Comparison of ENCODE assay signal across 10 cellular contexts in the genomic region with DNA sequence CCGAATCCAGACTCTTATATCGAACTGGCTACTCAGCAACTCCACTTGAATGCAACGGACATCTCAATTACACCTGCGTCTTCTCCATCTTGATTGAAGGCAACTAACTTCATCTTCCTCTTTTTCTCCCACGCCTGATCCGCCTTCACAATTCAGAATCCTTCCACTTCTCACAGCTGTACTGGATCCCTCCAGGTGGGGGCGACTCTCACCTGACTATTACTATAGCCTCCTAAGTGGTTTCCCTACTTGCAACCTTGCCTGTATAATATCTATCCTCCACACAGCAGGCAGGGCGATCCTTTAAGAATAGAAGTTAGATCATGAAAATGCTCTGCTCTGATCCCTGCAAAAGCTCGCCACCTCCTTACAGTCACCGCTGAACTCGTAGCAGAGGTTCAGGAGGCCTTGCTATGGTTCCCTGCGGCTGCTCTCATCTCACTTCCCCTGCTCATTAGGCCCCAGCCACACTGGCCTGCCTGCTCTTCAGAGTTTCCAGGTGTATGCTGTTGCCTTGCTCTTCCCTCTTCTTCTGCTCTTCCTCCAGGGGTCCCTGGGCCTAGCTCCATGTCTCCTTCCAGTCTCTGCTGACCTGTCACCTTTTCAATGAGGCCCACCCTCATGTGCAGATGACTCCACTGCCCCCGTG. TPM values are rescaled to one million over a fixed set of nuclear protein-coding genes. Genes with fewer than 3 reads are reported as not detected.
DNase-seq lines count a peak whose midpoint lies in the region; ATAC-seq and TF ChIP-seq lines count a peak whose summit lies in the region.
"Had no signal": no experiment of that assay in that cellular context is flagged by ENCODE, and none has a peak within 500 bp of the region (broad histone marks: within the 10 kb centered on the region; RNA-seq: fewer than 3 reads in every experiment).

No MANE protein-coding gene starts in this region.

- no peaks in the 10 kb centered on the region for H3K36me3 Mint-ChIP-seq in activated CD4-positive, alpha-beta T cell treated with anti-CD3 and anti-CD28 coated beads, Interleukin-2, amount 10 ng/mL, durations not matched to agents 24 days and 14 days (ENCODE audit: low read depth)
- H3K36me3 Mint-ChIP-seq in activated CD4-positive, alpha-beta memory T cell treated with anti-CD3 and anti-CD28 coated beads for 36 hours, result no peaks in the 10 kb centered on the region
- H3K36me3 Mint-ChIP-seq in T-helper 17 cell (ENCODE audit: low read depth), result peaks cover 4% of the 10 kb centered on the region

- ATAC-seq in T-helper 17 cell, result no peak
- ATAC-seq in HG03457 (IDR thresholded peaks at IDR 0.05; ENCODE audit: unreplicated experiment), result no peak

- H3K9ac ChIP-seq in Loucy (ENCODE audit: low read depth, low read length, poor library complexity, severe bottlenecking) (no peak overlapping the region), neuronal stem cell (ENCODE audit: low read depth, low read length, poor library complexity) (no peak overlapping the region)

- intact Hi-C loops in activated CD4-positive, alpha-beta T cell treated with anti-CD3 and anti-CD28 coated beads, Interleukin-2, amount 10 ng/mL, durations not matched to agents 24 days and 14 days (cut with micrococcal nuclease), result no loop called here
- intact Hi-C loops in activated CD4-positive, alpha-beta memory T cell treated with anti-CD3 and anti-CD28 coated beads for 36 hours (cut with micrococcal nuclease), result loop anchor here (2.0 to 10.0 kb wide), 2 partner anchors 130 to 214 kb away; no protein-coding TSS in a partner anchor

- H3K27me3 ChIP-seq in Loucy (ENCODE audit: insufficient read depth, low read length, poor library complexity, severe bottlenecking) (no peaks in the 10 kb centered on the region), neuronal stem cell (ENCODE audit: control insufficient read depth in 3 of 3, insufficient read depth in 3 of 3, low read depth in 1 of 3, low read length in 3 of 3) (no peaks in the 10 kb centered on the region)
- H3K27me3 ChIP-seq: dorsolateral prefrontal cortex had no signal

- no peak overlapping the region for H3K4ac ChIP-seq in neuronal stem cell (ENCODE audit: low read length)

- H3F3A ChIP-seq in Loucy (ENCODE audit: low read depth), result no peaks in the 10 kb centered on the region

- no peak overlapping the region for H2BK15ac ChIP-seq in neuronal stem cell (ENCODE audit: low read length)

- peak; percentile 72 for TF ChIP-seq CTCF in Loucy (conservative IDR thresholded peaks at IDR 0.05; ENCODE audit: low read length)

- POLR2A ChIA-PET in activated CD4-positive, alpha-beta memory T cell treated with anti-CD3 and anti-CD28 coated beads for 36 hours (lab: Charles Lee), result no interaction called here

- H3K4me3 ChIP-seq in Loucy (ENCODE audit: low read length, poor library complexity, severe bottlenecking) (no peak overlapping the region), neuronal stem cell (ENCODE audit: low read length in 2 of 2) (no peak overlapping the region)
- H3K4me3 ChIP-seq: dorsolateral prefrontal cortex had no signal

- peak overlapping the region; percentile 5 for H3K18ac ChIP-seq in neuronal stem cell (ENCODE audit: low read length)

- H2AFZ ChIP-seq in Loucy (ENCODE audit: low read length) (no peak overlapping the region), neuronal stem cell (ENCODE audit: low read length) (peak overlapping the region; percentile 15)

- H3K9me2 ChIP-seq in Loucy (replicated peaks; ENCODE audit: low read depth, low read length), result no peaks in the 10 kb centered on the region

- H3K27me3 Mint-ChIP-seq in activated CD4-positive, alpha-beta T cell treated with anti-CD3 and anti-CD28 coated beads, Interleukin-2, amount 10 ng/mL, durations not matched to agents 24 days and 14 days, result peaks cover 3% of the 10 kb centered on the region
- peaks cover 12% of the 10 kb centered on the region for H3K27me3 Mint-ChIP-seq in activated CD4-positive, alpha-beta memory T cell treated with anti-CD3 and anti-CD28 coated beads for 36 hours
- peaks cover 22% of the 10 kb centered on the region for H3K27me3 Mint-ChIP-seq in T-helper 17 cell
- H3K27me3 Mint-ChIP-seq: activated B cell treated with CpG ODN at 0.5 μM for 24 hours had no signal

- CTCF ChIA-PET in activated CD4-positive, alpha-beta memory T cell treated with anti-CD3 and anti-CD28 coated beads for 36 hours (lab: Charles Lee), result interaction anchor here (1.2 to 1.5 kb wide), 2 partner anchors 9 to 16 kb away, joined by 3 read pairs; no protein-coding TSS in a partner anchor

- H3K9me3 ChIP-seq in Loucy (ENCODE audit: insufficient read depth, low read depth, low read length), result no peaks in the 10 kb centered on the region
- H3K9me3 ChIP-seq in neuronal stem cell (replicated peaks in 1 of 2; ENCODE audit: control insufficient read depth in 2 of 2, insufficient read depth in 1 of 2, low read depth in 1 of 2, low read length in 2 of 2), result no peaks in the 10 kb centered on the region
- H3K9me3 ChIP-seq in T-helper 17 cell (ENCODE audit: control insufficient read depth, low read length, poor library complexity, severe bottlenecking), result no peaks in the 10 kb centered on the region

- no peak overlapping the region for H3K4me3 Mint-ChIP-seq in activated CD4-positive, alpha-beta T cell treated with anti-CD3 and anti-CD28 coated beads, Interleukin-2, amount 10 ng/mL, durations not matched to agents 24 days and 14 days
- no peak overlapping the region for H3K4me3 Mint-ChIP-seq in activated CD4-positive, alpha-beta memory T cell treated with anti-CD3 and anti-CD28 coated beads for 36 hours
- H3K4me3 Mint-ChIP-seq in T-helper 17 cell, result no peak overlapping the region
- H3K4me3 Mint-ChIP-seq: activated B cell treated with CpG ODN at 0.5 μM for 24 hours had no signal

- H3K27ac Mint-ChIP-seq in activated CD4-positive, alpha-beta T cell treated with anti-CD3 and anti-CD28 coated beads, Interleukin-2, amount 10 ng/mL, durations not matched to agents 24 days and 14 days, result no peak overlapping the region
- H3K27ac Mint-ChIP-seq in activated CD4-positive, alpha-beta memory T cell treated with anti-CD3 and anti-CD28 coated beads for 36 hours, result no peak overlapping the region
- no peak overlapping the region for H3K27ac Mint-ChIP-seq in T-helper 17 cell
- H3K27ac Mint-ChIP-seq: activated B cell treated with CpG ODN at 0.5 μM for 24 hours had no signal

- no CpG with 5 or more reads among the region's 13 CpGs for WGBS in neuronal stem cell (ENCODE audit: extremely low coverage in 2 of 2, insufficient read length in 2 of 2, insufficient replicate concordance in 1 of 2), 2 donors

- no peak overlapping the region for H4K8ac ChIP-seq in neuronal stem cell (ENCODE audit: low read depth, low read length)

- no peak overlapping the region for H2BK5ac ChIP-seq in neuronal stem cell (ENCODE audit: low read length)

- H3K9me3 Mint-ChIP-seq in activated CD4-positive, alpha-beta T cell treated with anti-CD3 and anti-CD28 coated beads, Interleukin-2, amount 10 ng/mL, durations not matched to agents 24 days and 14 days, result no peaks in the 10 kb centered on the region
- H3K9me3 Mint-ChIP-seq in activated CD4-positive, alpha-beta memory T cell treated with anti-CD3 and anti-CD28 coated beads for 36 hours, result no peaks in the 10 kb centered on the region
- H3K9me3 Mint-ChIP-seq: activated B cell treated with CpG ODN at 0.5 μM for 24 hours had no signal

- H4K20me1 ChIP-seq in Loucy (ENCODE audit: insufficient read depth, low read length, poor library complexity, severe bottlenecking), result no peaks in the 10 kb centered on the region

- H3K4me1 ChIP-seq in Loucy (ENCODE audit: insufficient read depth, low read length, poor library complexity, severe bottlenecking) (no peaks in the 10 kb centered on the region), neuronal stem cell (ENCODE audit: control insufficient read depth in 2 of 2, insufficient read depth in 1 of 2, low read depth in 1 of 2, low read length in 2 of 2) (no peaks in the 10 kb centered on the region)

- H3K79me2 ChIP-seq in Loucy (ENCODE audit: insufficient read depth, low read length), result no peaks in the 10 kb centered on the region

- no peak overlapping the region for H2BK12ac ChIP-seq in neuronal stem cell (ENCODE audit: low read length)

- H3K23ac ChIP-seq in neuronal stem cell (ENCODE audit: low read depth, low read length, poor library complexity), result no peak overlapping the region

- H3K79me1 ChIP-seq in neuronal stem cell (ENCODE audit: low read depth, low read length), result no peaks in the 10 kb centered on the region

- H3K14ac ChIP-seq in neuronal stem cell (ENCODE audit: low read length), result no peak overlapping the region

- no peak overlapping the region for H2AK5ac ChIP-seq in neuronal stem cell (ENCODE audit: low read depth, low read length)

- H3K4me2 ChIP-seq in Loucy (ENCODE audit: low read depth, low read length, poor library complexity, severe bottlenecking) (no peak overlapping the region), neuronal stem cell (ENCODE audit: insufficient read depth, low read length, poor library complexity, severe bottlenecking) (no peak overlapping the region)

- H3K4me1 Mint-ChIP-seq in activated CD4-positive, alpha-beta T cell treated with anti-CD3 and anti-CD28 coated beads, Interleukin-2, amount 10 ng/mL, durations not matched to agents 24 days and 14 days, result no peaks in the 10 kb centered on the region
- H3K4me1 Mint-ChIP-seq in activated CD4-positive, alpha-beta memory T cell treated with anti-CD3 and anti-CD28 coated beads for 36 hours (ENCODE audit: low read depth), result no peaks in the 10 kb centered on the region
- H3K4me1 Mint-ChIP-seq in T-helper 17 cell, result peaks cover 3% of the 10 kb centered on the region
- H3K4me1 Mint-ChIP-seq: activated B cell treated with CpG ODN at 0.5 μM for 24 hours had no signal

- DNase-seq in activated CD4-positive, alpha-beta T cell treated with anti-CD3 and anti-CD28 coated beads, Interleukin-2, amount 10 ng/mL, durations not matched to agents 24 days and 14 days, result peak; percentile 60
- no peak for DNase-seq in activated CD4-positive, alpha-beta T cell treated with anti-CD3 and anti-CD28 coated beads for 1 hour
- DNase-seq in activated CD4-positive, alpha-beta memory T cell treated with anti-CD3 and anti-CD28 coated beads for 36 hours, result peak; percentile 33
- DNase-seq in neuronal stem cell (ENCODE audit: low spot score) (no peak), T-helper 17 cell (no peak), RKO (ENCODE audit: low spot score) (no peak)
- DNase-seq: activated B cell treated with CpG ODN at 0.5 μM for 24 hours, dorsolateral prefrontal cortex had no signal

- H3K27ac ChIP-seq in neuronal stem cell (replicated peaks; ENCODE audit: low read length), result no peak overlapping the region
- H3K27ac ChIP-seq: dorsolateral prefrontal cortex had no signal

- no peak overlapping the region for H2BK120ac ChIP-seq in neuronal stem cell (ENCODE audit: low read depth, low read length)

- H4K91ac ChIP-seq in neuronal stem cell (ENCODE audit: low read depth, low read length, poor library complexity), result no peak overlapping the region

- no peaks in the 10 kb centered on the region for H3K36me3 ChIP-seq in Loucy (ENCODE audit: insufficient read depth, low read length)
- H3K36me3 ChIP-seq in neuronal stem cell (replicated peaks in 1 of 2; ENCODE audit: control insufficient read depth in 2 of 2, insufficient read depth in 2 of 2, low read length in 2 of 2), result no peaks in the 10 kb centered on the region

RNA-seq across cellular contexts. Expression of gene RFXAP, which starts 31.9 kb away (rescaled TPM):
- total RNA-seq in activated CD4-positive, alpha-beta T cell treated with anti-CD3 and anti-CD28 coated beads, Interleukin-2, amount 10 ng/mL, durations not matched to agents 24 days and 14 days, result 18.0 and 20.9 TPM in 2 replicates
- 10 to 100 TPM in 1 of 2 experiments, 1 to 10 TPM in 1; 10.0 to 13.0 TPM for total RNA-seq in activated CD4-positive, alpha-beta memory T cell treated with anti-CD3 and anti-CD28 coated beads for 36 hours
- polyA plus RNA-seq in neuronal stem cell (2013, experiment 1 of 2), result 15.0 TPM
- polyA plus RNA-seq in neuronal stem cell (2013, experiment 2 of 2), result 14.3 TPM
- total RNA-seq in T-helper 17 cell, result 1 to 10 TPM; 4.2 to 6.1 TPM

Comparison
In these comparisons a context has a peak if more than half of its experiments do, and no peak if none do; other contexts are left out.
1. DNase-seq: peak in activated CD4-positive, alpha-beta T cell treated with anti-CD3 and anti-CD28 coated beads, Interleukin-2, amount 10 ng/mL, durations not matched to agents 24 days and 14 days (single experiment) and activated CD4-positive, alpha-beta memory T cell treated with anti-CD3 and anti-CD28 coated beads for 36 hours (single experiment); none in activated CD4-positive, alpha-beta T cell treated with anti-CD3 and anti-CD28 coated beads for 1 hour (single experiment), neuronal stem cell (single experiment), T-helper 17 cell (0 of 3) and RKO (single experiment).